17 cellular contexts compared by ENCODE assay signal in genomic region chr3:23667536-23668429, GRCh38.
DNase-seq lines count a peak whose midpoint lies in the region; ATAC-seq and TF ChIP-seq lines count a peak whose summit lies in the region.
"Had no signal": no experiment of that assay in that cellular context is flagged by ENCODE, and none has a peak within 500 bp of the region (broad histone marks: within the 10 kb centered on the region; RNA-seq: fewer than 3 reads in every experiment).

No MANE protein-coding gene starts in this region.

- H3K36me3 ChIP-seq in PC-3 (ENCODE audit: low read depth, low read length) = no peaks in the 10 kb centered on the region
- H3K36me3 ChIP-seq in aorta (ENCODE audit: control insufficient read depth in 1 of 2, insufficient read depth in 2 of 2, low read length in 1 of 2) = no peaks in the 10 kb centered on the region
- H3K36me3 ChIP-seq: adrenal gland, lower lobe of right lung, neutrophil, stomach had no signal

- no peaks in the 10 kb centered on the region for H3K9me3 Mint-ChIP-seq in stimulated activated naive B cell treated with anti-CD40 and anti-IgM and Interleukin-4, amounts not matched to agents 10 μg/mL and 1 μg/mL and 100 μg/mL, for 72 hours
- H3K9me3 Mint-ChIP-seq: CD4-positive, alpha-beta memory T cell; IgD-negative memory B cell had no signal

- H3K9me2 ChIP-seq in PC-3 (replicated peaks; ENCODE audit: low read length) = no peaks in the 10 kb centered on the region

- H3K27me3 ChIP-seq in PC-3 (ENCODE audit: low read length) (no peaks in the 10 kb centered on the region), aorta (ENCODE audit: control insufficient read depth in 1 of 2, insufficient read depth in 2 of 2, low read length in 1 of 2) (no peaks in the 10 kb centered on the region)
- H3K27me3 ChIP-seq: adrenal gland had no signal

- peak; percentile 91 for DNase-seq in PC-3
- DNase-seq in fibroblast of gingiva (ENCODE audit: low read depth) = peak; percentile 13
- no peak for DNase-seq in stimulated activated naive B cell treated with anti-CD40 and anti-IgM and Interleukin-4, amounts not matched to agents 10 μg/mL and 1 μg/mL and 100 μg/mL, for 72 hours
- no peak for DNase-seq in aorta
- DNase-seq in activated T-cell treated with anti-CD3 and anti-CD28 coated beads, Interleukin-2, amount 50 U/mL, for 1 hour = no peak
- DNase-seq: activated CD4-positive, alpha-beta T cell treated with anti-CD3 and anti-CD28 coated beads, Interleukin-2, amount 50 U/mL, for 1 hour; CD4-positive, alpha-beta memory T cell; lower lobe of right lung; NCI-H1105; NCI-H446 treated with DMSO at 0.1 percent for 48 hours; stomach had no signal

- H4K20me1 ChIP-seq in PC-3 (ENCODE audit: low read length) = no peaks in the 10 kb centered on the region

- no peak overlapping the region for H3K27ac Mint-ChIP-seq in stimulated activated naive B cell treated with anti-CD40 and anti-IgM and Interleukin-4, amounts not matched to agents 10 μg/mL and 1 μg/mL and 100 μg/mL, for 72 hours
- H3K27ac Mint-ChIP-seq: CD4-positive, alpha-beta memory T cell had no signal

- ATAC-seq in GM21619 (IDR thresholded peaks at IDR 0.05; ENCODE audit: unreplicated experiment) (peak; percentile 56), PC-3 (peak; percentile 45), GM18505 (IDR thresholded peaks at IDR 0.05; ENCODE audit: unreplicated experiment) (no peak), aorta (ENCODE audit: low FRiP score) (no peak)
- peak; percentile 64 to 72 for ATAC-seq in stimulated activated naive B cell treated with anti-CD40 and anti-IgM and Interleukin-4, amounts not matched to agents 10 μg/mL and 1 μg/mL and 100 μg/mL, for 72 hours (replicated peaks)

- no peaks in the 10 kb centered on the region for H3K79me2 ChIP-seq in PC-3 (ENCODE audit: low read length)

- no peak overlapping the region for H3K4me3 Mint-ChIP-seq in stimulated activated naive B cell treated with anti-CD40 and anti-IgM and Interleukin-4, amounts not matched to agents 10 μg/mL and 1 μg/mL and 100 μg/mL, for 72 hours
- H3K4me3 Mint-ChIP-seq: CD4-positive, alpha-beta memory T cell had no signal

- intact Hi-C loops in PC-3 (cut with micrococcal nuclease) = loop anchor here (1.0 to 5.0 kb wide), 6 partner anchors 17 to 345 kb away; partner anchors contain the start of gene UBE2E1
- intact Hi-C loops in aorta (cut with DNase I) = no loop called here

- H3K4me3 ChIP-seq in PC-3 (ENCODE audit: low read length) (peak overlapping the region; percentile 7; the same call in 1 of the 2 replicates), aorta (ENCODE audit: low read length in 2 of 2) (no peak overlapping the region)
- H3K4me3 ChIP-seq: adrenal gland, coronary artery, lower lobe of right lung, stomach had no signal

- H3K9me3 ChIP-seq in PC-3 (ENCODE audit: low read length) (no peaks in the 10 kb centered on the region), aorta (ENCODE audit: control insufficient read depth, low read length) (no peaks in the 10 kb centered on the region)
- H3K9me3 ChIP-seq: adrenal gland, lower lobe of right lung, neutrophil, stomach had no signal

- H3K27ac ChIP-seq in PC-3 (ENCODE audit: low read length) (peak overlapping the region; percentile 96), aorta (ENCODE audit: low read depth in 1 of 2, low read length in 2 of 2) (no peak overlapping the region)
- H3K27ac ChIP-seq: adrenal gland, coronary artery, lower lobe of right lung, neutrophil, stomach had no signal

- H3K36me3 Mint-ChIP-seq in stimulated activated naive B cell treated with anti-CD40 and anti-IgM and Interleukin-4, amounts not matched to agents 10 μg/mL and 1 μg/mL and 100 μg/mL, for 72 hours = peaks cover 0 to 1% of the 10 kb centered on the region in 2 donors
- H3K36me3 Mint-ChIP-seq: CD4-positive, alpha-beta memory T cell had no signal

- peak overlapping the region; percentile 65 for H3K4me2 ChIP-seq in PC-3 (ENCODE audit: low read length)

- BruUV-seq in PC-3 (replicated peaks; lab: Mats Ljungman, UMichigan) = TSS peak; percentile 70

- H3K9ac ChIP-seq in PC-3 (ENCODE audit: low read length) = peak overlapping the region; percentile 74

- H3K4me1 Mint-ChIP-seq in stimulated activated naive B cell treated with anti-CD40 and anti-IgM and Interleukin-4, amounts not matched to agents 10 μg/mL and 1 μg/mL and 100 μg/mL, for 72 hours = peaks cover 18 to 34% of the 10 kb centered on the region in 2 donors

- TF ChIP-seq POLR2A in GM18505 (IDR thresholded peaks at IDR 0.05; ENCODE audit: borderline replicate concordance, extremely low read depth, insufficient read depth, insufficient read length) = no peak

- H2AFZ ChIP-seq in PC-3 (ENCODE audit: low read length) = no peak overlapping the region

- H3F3A ChIP-seq in PC-3 (ENCODE audit: low read length, unreplicated experiment) = peaks cover 9% of the 10 kb centered on the region

- peaks cover 21% of the 10 kb centered on the region in 2 donors for H3K27me3 Mint-ChIP-seq in stimulated activated naive B cell treated with anti-CD40 and anti-IgM and Interleukin-4, amounts not matched to agents 10 μg/mL and 1 μg/mL and 100 μg/mL, for 72 hours

- TF ChIP-seq CTCF in PC-3 (conservative IDR thresholded peaks at IDR 0.05; ENCODE audit: low read depth, low read length) = no peak

- H3K4me1 ChIP-seq in PC-3 (ENCODE audit: insufficient read depth, low read length) = peaks cover 78% of the 10 kb centered on the region
- H3K4me1 ChIP-seq in aorta (ENCODE audit: control insufficient read depth in 1 of 2, insufficient read depth in 2 of 2, low read length in 2 of 2) = peaks cover 0 to 3% of the 10 kb centered on the region in 2 donors

- 91 to 92% methylated on average over 6 of the region's 6 CpGs for WGBS in aorta, 2 donors

- POLR2A ChIA-PET in PC-3 (lab: Charles Lee; ENCODE audit: unreplicated experiment) = interaction anchor here (0.7 kb wide), 2 partner anchors 70 to 89 kb away, joined by 7 read pairs; no protein-coding TSS in a partner anchor

- CTCF ChIA-PET in PC-3 (lab: Charles Lee) = interaction anchor here (0.6 kb wide), 1 partner anchor 149 kb away, joined by 3 read pairs; no protein-coding TSS in a partner anchor

Comparison
In these comparisons a context has a peak if more than half of its experiments do, and no peak if none do; other contexts are left out.
1. ATAC-seq: peak in GM21619 (single experiment), PC-3 (single experiment) and stimulated activated naive B cell treated with anti-CD40 and anti-IgM and Interleukin-4, amounts not matched to agents 10 μg/mL and 1 μg/mL and 100 μg/mL, for 72 hours (2 of 2); none in GM18505 (single experiment) and aorta (single experiment).
2. DNase-seq: peak in PC-3 (single experiment) and fibroblast of gingiva (single experiment); none in stimulated activated naive B cell treated with anti-CD40 and anti-IgM and Interleukin-4, amounts not matched to agents 10 μg/mL and 1 μg/mL and 100 μg/mL, for 72 hours (single experiment), aorta (0 of 2) and activated T-cell treated with anti-CD3 and anti-CD28 coated beads, Interleukin-2, amount 50 U/mL, for 1 hour (single experiment).